Comparison of ENCODE assay signal across 1 cellular context in genomic region chr1:5708266-5708978, GRCh38.
TF ChIP-seq lines count a peak whose summit lies in the region.

No MANE protein-coding gene starts in this region.

TF ChIP-seq in H1, 55 proteins besides CTCF, POLR2A, EP300 and RAD21:
- no peak for TF ChIP-seq SAP30 (IDR thresholded peaks at IDR 0.05; ENCODE audit: insufficient read depth, insufficient replicate concordance, low read length)
- TF ChIP-seq RXRA (IDR thresholded peaks at IDR 0.05; ENCODE audit: insufficient read depth, low read depth, low read length) = no peak
- TF ChIP-seq CREB1 (IDR thresholded peaks at IDR 0.05) = no peak
